2 cellular contexts compared by ENCODE assay signal in genomic region chr16:22356930-22357634, GRCh38.
A peak's percentile ranks its signal among the peaks of the same experiment; 100 is the strongest.
TF ChIP-seq lines count a peak whose summit lies in the region.

No MANE protein-coding gene starts in this region.

TF ChIP-seq in SK-N-SH, 30 proteins besides CTCF, POLR2A, EP300 and RAD21:
- TF ChIP-seq PBX3 (IDR thresholded peaks at IDR 0.05), result peak; percentile 44; the same call in 1 of the 2 replicates
- TF ChIP-seq ELF1 (IDR thresholded peaks at IDR 0.05), result no peak
TF ChIP-seq in SK-N-SH: peak in this region for 1.

TF ChIP-seq in SK-N-SH treated with all-trans-retinoic acid at 6 μM for 48 hours, 23 proteins besides CTCF, POLR2A, EP300 and RAD21 (continued from another document):
- TF ChIP-seq ISL1 (CRISPR knock-in tag; IDR thresholded peaks at IDR 0.05) (no peak), TOX (CRISPR knock-in tag; IDR thresholded peaks at IDR 0.05; ENCODE audit: borderline replicate concordance) (no peak), CSRNP3 (CRISPR knock-in tag; IDR thresholded peaks at IDR 0.05) (no peak), PPARA (CRISPR knock-in tag; IDR thresholded peaks at IDR 0.05; ENCODE audit: borderline replicate concordance) (no peak), ZNF565 (CRISPR knock-in tag; conservative IDR thresholded peaks at IDR 0.05; ENCODE audit: low read depth) (no peak), TSHZ2 (CRISPR knock-in tag; IDR thresholded peaks at IDR 0.05) (no peak)
